ENCODE assay signal across 8 cellular contexts in genomic region chr1:39692152-39693064, GRCh38. TPM values are rescaled to one million over a fixed set of nuclear protein-coding genes. Genes with fewer than 3 reads are reported as not detected.
A peak's percentile ranks its signal among the peaks of the same experiment; 100 is the strongest.
DNase-seq lines count a peak whose midpoint lies in the region; ATAC-seq and TF ChIP-seq lines count a peak whose summit lies in the region.

No MANE protein-coding gene starts in this region.

- no peaks in the 10 kb centered on the region for H3K9me3 Mint-ChIP-seq in osteocyte (ENCODE audit: unreplicated experiment)

- no peaks in the 10 kb centered on the region for H3K36me3 ChIP-seq in effector memory CD4-positive, alpha-beta T cell (ENCODE audit: control insufficient read depth, insufficient read depth, low read length)

- peaks cover 32% of the 10 kb centered on the region for H3K4me1 ChIP-seq in effector memory CD4-positive, alpha-beta T cell (ENCODE audit: control insufficient read depth, insufficient read depth, low read length, poor library complexity, severe bottlenecking)
- H3K4me1 ChIP-seq in foreskin keratinocyte = no peaks in the 10 kb centered on the region

- peaks cover 78% of the 10 kb centered on the region for H3K27me3 Mint-ChIP-seq in osteocyte (ENCODE audit: unreplicated experiment)

- DNase-seq in DMS153 treated with DMSO at 0.1 percent for 48 hours (lab: John Stamatoyannopoulos, UW; ENCODE audit: unreplicated experiment) (peak; percentile 35), NCI-H2171 treated with DMSO at 0.1 percent for 48 hours (lab: John Stamatoyannopoulos, UW) (peak; percentile 36), osteocyte (ENCODE audit: extremely low spot score, unreplicated experiment) (no peak), germinal center (ENCODE audit: low spot score) (no peak), foreskin keratinocyte (no peak), COLO668 (lab: John Stamatoyannopoulos, UW; ENCODE audit: unreplicated experiment) (no peak)
- peak in 2 of 3 donors; percentile 5 to 36 for DNase-seq in effector memory CD4-positive, alpha-beta T cell

- peaks cover 16% of the 10 kb centered on the region for H3K4me1 Mint-ChIP-seq in osteocyte (ENCODE audit: unreplicated experiment)

- no peaks in the 10 kb centered on the region for H3K27me3 ChIP-seq in effector memory CD4-positive, alpha-beta T cell (replicated peaks; ENCODE audit: control insufficient read depth, insufficient read depth, low read length, poor library complexity, severe bottlenecking)
- H3K27me3 ChIP-seq in foreskin keratinocyte = peaks cover 100% of the 10 kb centered on the region

- H3K9me3 ChIP-seq in effector memory CD4-positive, alpha-beta T cell (ENCODE audit: control insufficient read depth, low read length) = no peaks in the 10 kb centered on the region

- H3K27ac ChIP-seq in effector memory CD4-positive, alpha-beta T cell (ENCODE audit: insufficient read depth, low read length, poor library complexity, severe bottlenecking) = peak overlapping the region; percentile 76
- H3K27ac ChIP-seq in foreskin keratinocyte = no peak overlapping the region

- peak overlapping the region; percentile 40 for H3K4me3 Mint-ChIP-seq in osteocyte (ENCODE audit: unreplicated experiment)

- peak overlapping the region; percentile 72 for H3K4me3 ChIP-seq in effector memory CD4-positive, alpha-beta T cell (ENCODE audit: insufficient read depth, low read depth, low read length, poor library complexity, severe bottlenecking)

- TF ChIP-seq CTCF in osteocyte (IDR thresholded peaks at IDR 0.05) (no peak), foreskin keratinocyte (conservative IDR thresholded peaks at IDR 0.05) (no peak)

- no peak overlapping the region for H3K27ac Mint-ChIP-seq in osteocyte (ENCODE audit: unreplicated experiment)

- no peak for ATAC-seq in HG02642 (IDR thresholded peaks at IDR 0.05; ENCODE audit: poor library complexity, unreplicated experiment)
- ATAC-seq in foreskin keratinocyte = no peak

- no peaks in the 10 kb centered on the region for H3K36me3 Mint-ChIP-seq in osteocyte (ENCODE audit: unreplicated experiment)

RNA-seq across cellular contexts. Expression of gene HPCAL4, which starts 1.2 kb away (rescaled TPM):
- total RNA-seq in osteocyte = not detected in 2 replicates
- total RNA-seq in foreskin keratinocyte = not detected in 2 replicates
- polyA plus RNA-seq in foreskin keratinocyte = not detected in 2 replicates

RNA-seq across cellular contexts. Expression of gene NT5C1A, which starts 20.5 kb away (rescaled TPM):
- total RNA-seq in osteocyte (not detected in 2 replicates), foreskin keratinocyte (not detected in 2 replicates)
- not detected in 2 replicates for polyA plus RNA-seq in foreskin keratinocyte

RNA-seq across cellular contexts. Expression of gene PPIE, which starts 46.3 kb away (rescaled TPM):
- total RNA-seq in osteocyte (38.4 and 40.8 TPM in 2 replicates), foreskin keratinocyte (53.6 and 55.3 TPM in 2 replicates)
- 74.1 and 77.8 TPM in 2 replicates for polyA plus RNA-seq in foreskin keratinocyte

RNA-seq across cellular contexts. Expression of gene HEYL, which starts 53.0 kb away (rescaled TPM):
- total RNA-seq in osteocyte (1.3 and 1.4 TPM in 2 replicates), foreskin keratinocyte (0.03 TPM in 1 of 2 replicates, not detected in the other)
- polyA plus RNA-seq in foreskin keratinocyte = 0.06 TPM in 1 of 2 replicates, not detected in the other

Comparison
In these comparisons a context has a peak if more than half of its experiments do, and no peak if none do; other contexts are left out.
1. DNase-seq: peak in DMS153 treated with DMSO at 0.1 percent for 48 hours (single experiment), NCI-H2171 treated with DMSO at 0.1 percent for 48 hours (single experiment) and effector memory CD4-positive, alpha-beta T cell (2 of 3); none in osteocyte (single experiment), germinal center (single experiment), foreskin keratinocyte (0 of 2) and COLO668 (single experiment).